1 cellular context compared by ENCODE assay signal in the genomic region with DNA sequence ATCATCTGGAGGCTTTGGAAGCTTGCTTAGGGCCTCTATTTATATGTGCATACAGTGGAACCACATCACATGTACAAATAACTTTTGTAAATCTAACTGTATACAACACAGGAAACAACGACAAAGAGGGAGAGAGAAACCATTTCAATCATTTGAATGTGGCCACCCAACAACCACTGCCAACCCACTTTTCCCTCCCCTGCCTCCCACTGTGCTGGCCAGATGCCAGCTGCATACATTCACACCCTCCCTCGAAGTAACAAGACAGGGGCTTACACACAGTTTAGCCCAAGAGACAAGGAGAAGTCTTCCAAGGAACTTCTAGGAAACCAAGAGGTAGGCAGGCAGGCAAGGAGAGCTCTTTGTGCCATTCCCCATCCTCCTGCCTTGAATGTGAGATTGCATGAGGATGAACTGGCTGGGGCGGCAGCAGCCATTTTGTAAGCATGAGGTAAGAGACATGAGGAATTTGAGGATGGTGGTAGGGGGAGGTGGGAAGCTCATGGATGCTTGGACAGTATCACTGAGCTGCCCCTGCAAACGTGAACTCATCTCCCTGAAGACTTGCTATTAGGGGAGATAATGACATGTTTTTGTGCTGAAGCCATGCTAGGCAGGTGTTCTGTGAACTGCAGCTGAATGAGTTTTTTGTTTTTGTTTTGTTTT.
TF ChIP-seq lines count a peak whose summit lies in the region.

No MANE protein-coding gene starts in this region.

TF ChIP-seq in K562, 482 proteins besides CTCF, POLR2A, EP300 and RAD21:
- TF ChIP-seq ZNF24 (IDR thresholded peaks at IDR 0.05) (no peak), ARID2 (IDR thresholded peaks at IDR 0.05) (no peak), PRDM10 (IDR thresholded peaks at IDR 0.05; ENCODE audit: partially characterized antibody) (peak; percentile 45), MBD2 (IDR thresholded peaks at IDR 0.05; ENCODE audit: borderline replicate concordance, low read depth) (no peak), NCOR1 (IDR thresholded peaks at IDR 0.05) (no peak), MXI1 (IDR thresholded peaks at IDR 0.05; ENCODE audit: low read depth, low read length) (no peak), SIN3B (IDR thresholded peaks at IDR 0.05; ENCODE audit: low read depth) (no peak), TAF1 (IDR thresholded peaks at IDR 0.05; ENCODE audit: control insufficient read depth, extremely low read depth, insufficient read depth, low read length, severe bottlenecking) (no peak), NFIC (IDR thresholded peaks at IDR 0.05) (peak; percentile 71), BCOR (IDR thresholded peaks at IDR 0.05) (0 out of 2 replicates have a peak, but pooled peaks have one; percentile 12), MEIS2 (IDR thresholded peaks at IDR 0.05; ENCODE audit: partially characterized antibody) (no peak), POLR3G (IDR thresholded peaks at IDR 0.05; ENCODE audit: extremely low read depth, insufficient read length, insufficient replicate concordance) (no peak), RBM25 (IDR thresholded peaks at IDR 0.05; ENCODE audit: low read depth, low read length, severe bottlenecking) (peak; percentile 76), ZNF785 (CRISPR knock-in tag; IDR thresholded peaks at IDR 0.05) (no peak), ZNF143 (CRISPR knock-in tag; IDR thresholded peaks at IDR 0.05) (no peak), KLF6 (CRISPR knock-in tag; IDR thresholded peaks at IDR 0.05; ENCODE audit: borderline replicate concordance) (no peak), PHF8 (IDR thresholded peaks at IDR 0.05; ENCODE audit: borderline replicate concordance, low read length) (no peak), LCOR (CRISPR knock-in tag; IDR thresholded peaks at IDR 0.05) (no peak)
- TF ChIP-seq, protein P1, sequence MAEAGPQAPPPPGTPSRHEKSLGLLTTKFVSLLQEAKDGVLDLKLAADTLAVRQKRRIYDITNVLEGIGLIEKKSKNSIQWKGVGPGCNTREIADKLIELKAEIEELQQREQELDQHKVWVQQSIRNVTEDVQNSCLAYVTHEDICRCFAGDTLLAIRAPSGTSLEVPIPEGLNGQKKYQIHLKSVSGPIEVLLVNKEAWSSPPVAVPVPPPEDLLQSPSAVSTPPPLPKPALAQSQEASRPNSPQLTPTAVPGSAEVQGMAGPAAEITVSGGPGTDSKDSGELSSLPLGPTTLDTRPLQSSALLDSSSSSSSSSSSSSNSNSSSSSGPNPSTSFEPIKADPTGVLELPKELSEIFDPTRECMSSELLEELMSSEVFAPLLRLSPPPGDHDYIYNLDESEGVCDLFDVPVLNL (CRISPR knock-in tag; IDR thresholded peaks at IDR 0.05; ENCODE audit: low read depth) = no peak
- TF ChIP-seq, protein P2, sequence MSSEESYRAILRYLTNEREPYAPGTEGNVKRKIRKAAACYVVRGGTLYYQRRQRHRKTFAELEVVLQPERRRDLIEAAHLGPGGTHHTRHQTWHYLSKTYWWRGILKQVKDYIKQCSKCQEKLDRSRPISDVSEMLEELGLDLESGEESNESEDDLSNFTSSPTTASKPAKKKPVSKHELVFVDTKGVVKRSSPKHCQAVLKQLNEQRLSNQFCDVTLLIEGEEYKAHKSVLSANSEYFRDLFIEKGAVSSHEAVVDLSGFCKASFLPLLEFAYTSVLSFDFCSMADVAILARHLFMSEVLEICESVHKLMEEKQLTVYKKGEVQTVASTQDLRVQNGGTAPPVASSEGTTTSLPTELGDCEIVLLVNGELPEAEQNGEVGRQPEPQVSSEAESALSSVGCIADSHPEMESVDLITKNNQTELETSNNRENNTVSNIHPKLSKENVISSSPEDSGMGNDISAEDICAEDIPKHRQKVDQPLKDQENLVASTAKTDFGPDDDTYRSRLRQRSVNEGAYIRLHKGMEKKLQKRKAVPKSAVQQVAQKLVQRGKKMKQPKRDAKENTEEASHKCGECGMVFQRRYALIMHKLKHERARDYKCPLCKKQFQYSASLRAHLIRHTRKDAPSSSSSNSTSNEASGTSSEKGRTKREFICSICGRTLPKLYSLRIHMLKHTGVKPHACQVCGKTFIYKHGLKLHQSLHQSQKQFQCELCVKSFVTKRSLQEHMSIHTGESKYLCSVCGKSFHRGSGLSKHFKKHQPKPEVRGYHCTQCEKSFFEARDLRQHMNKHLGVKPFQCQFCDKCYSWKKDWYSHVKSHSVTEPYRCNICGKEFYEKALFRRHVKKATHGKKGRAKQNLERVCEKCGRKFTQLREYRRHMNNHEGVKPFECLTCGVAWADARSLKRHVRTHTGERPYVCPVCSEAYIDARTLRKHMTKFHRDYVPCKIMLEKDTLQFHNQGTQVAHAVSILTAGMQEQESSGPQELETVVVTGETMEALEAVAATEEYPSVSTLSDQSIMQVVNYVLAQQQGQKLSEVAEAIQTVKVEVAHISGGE (CRISPR knock-in tag; IDR thresholded peaks at IDR 0.05) = peak in 1 of 3 experiments; percentile 94; a peak in 2 of 6 replicates
